Comparison of ENCODE assay signal across 20 cellular contexts in genomic region chr5:15821506-15821905, GRCh38.
DNase-seq lines count a peak whose midpoint lies in the region; ATAC-seq and TF ChIP-seq lines count a peak whose summit lies in the region.
"Had no signal": no experiment of that assay in that cellular context is flagged by ENCODE, and none has a peak within 500 bp of the region (broad histone marks: within the 10 kb centered on the region; RNA-seq: fewer than 3 reads in every experiment).

No MANE protein-coding gene starts in this region.

- ATAC-seq in SK-N-SH treated with all-trans-retinoic acid at 6 μM for 48 hours, result peak; percentile 74
- ATAC-seq: activated T-cell treated with anti-CD3 and anti-CD28 coated beads, Interleukin-2, amount 50 U/mL, for 4 hours; Right ventricle myocardium inferior; stimulated activated naive CD8-positive, alpha-beta T cell treated with anti-CD3 and anti-CD28 coated beads, Interleukin-15, Interleukin-2, amounts not matched to agents 100 U/mL and 50 U/mL, for 24 hours had no signal

- TF ChIP-seq POLR2A in sigmoid colon (IDR thresholded peaks at IDR 0.05), result no peak

- no peaks in the 10 kb centered on the region for H3K9me2 ChIP-seq in SK-N-SH

- H3K36me3 ChIP-seq in SK-N-SH (replicated peaks in 1 of 2; ENCODE audit: control insufficient read depth in 1 of 2, insufficient read depth in 2 of 2, low read length in 1 of 2) (no peaks in the 10 kb centered on the region), smooth muscle cell (ENCODE audit: low read depth) (no peaks in the 10 kb centered on the region), BE2C (no peaks in the 10 kb centered on the region), sigmoid colon (no peaks in the 10 kb centered on the region)
- H3K36me3 ChIP-seq: esophagus muscularis mucosa, left ventricle myocardium inferior had no signal

- H3K27ac ChIP-seq in SK-N-SH (ENCODE audit: low read depth in 2 of 2, low read length in 1 of 2) (peak overlapping the region in 1 of 2 experiments; percentile 4; a peak in 1 of 4 replicates), smooth muscle cell (ENCODE audit: low read depth) (no peak overlapping the region), sigmoid colon (no peak overlapping the region)
- H3K27ac ChIP-seq: esophagus muscularis mucosa, left ventricle myocardium inferior, VCaP had no signal

- H2AFZ ChIP-seq in SK-N-SH (ENCODE audit: low read depth) (no peak overlapping the region), smooth muscle cell (ENCODE audit: low read depth) (no peak overlapping the region)

- no peak for TF ChIP-seq RAD21 in SK-N-SH (IDR thresholded peaks at IDR 0.05; ENCODE audit: low read length)

- CTCF ChIA-PET in SK-N-SH (lab: Yijun Ruan, JAX), result interaction anchor here (0.9 to 1.4 kb wide), 3 partner anchors 11 to 14 kb away, joined by 3 to 4 read pairs (median 3); no protein-coding TSS in a partner anchor

- H3K9me3 ChIP-seq in SK-N-SH, result no peaks in the 10 kb centered on the region
- no peaks in the 10 kb centered on the region for H3K9me3 ChIP-seq in smooth muscle cell (replicated peaks; ENCODE audit: low read depth)
- H3K9me3 ChIP-seq in BE2C, result no peaks in the 10 kb centered on the region
- no peaks in the 10 kb centered on the region for H3K9me3 ChIP-seq in sigmoid colon
- H3K9me3 ChIP-seq: esophagus muscularis mucosa had no signal

- H3K79me2 ChIP-seq in SK-N-SH (ENCODE audit: insufficient read depth), result no peaks in the 10 kb centered on the region
- peaks cover 12% of the 10 kb centered on the region for H3K79me2 ChIP-seq in smooth muscle cell (ENCODE audit: low read depth)

- H4K20me1 ChIP-seq in SK-N-SH (ENCODE audit: insufficient read depth), result no peaks in the 10 kb centered on the region
- H4K20me1 ChIP-seq in smooth muscle cell (ENCODE audit: low read depth), result peaks cover 86% of the 10 kb centered on the region

- H3K27me3 ChIP-seq in SK-N-SH (ENCODE audit: insufficient read depth), result no peaks in the 10 kb centered on the region
- no peaks in the 10 kb centered on the region for H3K27me3 ChIP-seq in smooth muscle cell (ENCODE audit: low read depth)
- H3K27me3 ChIP-seq in BE2C, result no peaks in the 10 kb centered on the region
- no peaks in the 10 kb centered on the region for H3K27me3 ChIP-seq in sigmoid colon
- H3K27me3 ChIP-seq: esophagus muscularis mucosa had no signal

- H3K4me2 ChIP-seq in SK-N-SH, result no peak overlapping the region
- H3K4me2 ChIP-seq in smooth muscle cell, result peak overlapping the region; percentile 68

- H3F3A ChIP-seq in SK-N-SH (replicated peaks; ENCODE audit: insufficient read depth) (no peaks in the 10 kb centered on the region), smooth muscle cell (ENCODE audit: low read depth) (peaks cover 3% of the 10 kb centered on the region)

- POLR2A ChIA-PET in SK-N-SH (lab: Yijun Ruan, JAX), result no interaction called here

- no peak for TF ChIP-seq CTCF in SK-N-SH (IDR thresholded peaks at IDR 0.05)
- TF ChIP-seq CTCF in fibroblast of mammary gland (conservative IDR thresholded peaks at IDR 0.05; ENCODE audit: control insufficient read depth, insufficient read depth, low read depth, low read length), result no peak
- no peak for TF ChIP-seq CTCF in smooth muscle cell (IDR thresholded peaks at IDR 0.05; ENCODE audit: borderline replicate concordance, insufficient read depth, poor library complexity, severe bottlenecking)
- TF ChIP-seq CTCF in BE2C (IDR thresholded peaks at IDR 0.05; ENCODE audit: low read depth, low read length), result no peak
- no peak for TF ChIP-seq CTCF in sigmoid colon (IDR thresholded peaks at IDR 0.05)

- H3K9ac ChIP-seq in SK-N-SH, result no peak overlapping the region
- no peak overlapping the region for H3K9ac ChIP-seq in smooth muscle cell (ENCODE audit: low read depth)

- TF ChIP-seq EP300 in SK-N-SH (IDR thresholded peaks at IDR 0.05; ENCODE audit: borderline replicate concordance in 1 of 2, low read depth in 1 of 2, low read length in 1 of 2) (no peak), sigmoid colon (IDR thresholded peaks at IDR 0.05) (no peak)

- H3K4me3 ChIP-seq in SK-N-SH (ENCODE audit: low read depth in 2 of 2, low read length in 1 of 2) (no peak overlapping the region), fibroblast of mammary gland (ENCODE audit: control insufficient read depth, low read depth, low read length) (no peak overlapping the region), smooth muscle cell (no peak overlapping the region), BE2C (ENCODE audit: low read depth, low read length) (no peak overlapping the region), sigmoid colon (no peak overlapping the region)
- H3K4me3 ChIP-seq: esophagus muscularis mucosa, left ventricle myocardium inferior had no signal

- DNase-seq in SK-N-SH, result no peak
- peak; percentile 3 for DNase-seq in RPMI7951 (ENCODE audit: low read depth)
- DNase-seq in fibroblast of mammary gland (ENCODE audit: low read depth), result peak; percentile 26
- DNase-seq in smooth muscle cell (lab: John Stamatoyannopoulos, UW; ENCODE audit: unreplicated experiment), result no peak
- DNase-seq in BE2C, result no peak
- no peak for DNase-seq in stimulated activated CD4-positive, alpha-beta T cell treated with anti-CD3 and anti-CD28 coated beads, Interleukin-15, amount 100 ng/mL, for 24 hours
- DNase-seq in sigmoid colon, result no peak
- DNase-seq: 8988T; activated CD4-positive, alpha-beta memory T cell treated with anti-CD3 and anti-CD28 coated beads for 36 hours; activated T-cell treated with anti-CD3 and anti-CD28 coated beads, Interleukin-2, amount 50 U/mL, for 4 hours; left ventricle myocardium inferior; NCI-H2029 treated with DMSO at 0.1 percent for 48 hours; NCI-H524; stimulated activated naive CD8-positive, alpha-beta T cell treated with anti-CD3 and anti-CD28 coated beads, Interleukin-15, Interleukin-2, amounts not matched to agents 100 U/mL and 50 U/mL, for 24 hours; T-helper 1 cell; trophoblast cell had no signal

- H3K4me1 ChIP-seq in SK-N-SH (ENCODE audit: control insufficient read depth in 1 of 2, insufficient read depth in 2 of 2, low read depth in 1 of 2, low read length in 1 of 2) (peaks cover 0 to 8% of the 10 kb centered on the region in 2 experiments; a peak in 3 of 4 replicates), smooth muscle cell (ENCODE audit: low read depth) (peaks cover 7% of the 10 kb centered on the region), BE2C (no peaks in the 10 kb centered on the region; the same call in none of the 2 replicates), sigmoid colon (peaks cover 0 to 7% (median 0%) of the 10 kb centered on the region in 4 donors)

- intact Hi-C loops in sigmoid colon (cut with DNase I), result loop anchor here (5.0 to 10.0 kb wide), 3 partner anchors 319 to 714 kb away; partner anchors contain the start of gene FBXL7

TF ChIP-seq in SK-N-SH treated with all-trans-retinoic acid at 6 μM for 48 hours, 23 proteins besides CTCF, POLR2A, EP300 and RAD21 (continues in another document):
- TF ChIP-seq TSHZ2 (CRISPR knock-in tag; IDR thresholded peaks at IDR 0.05) (no peak), ZFP3 (CRISPR knock-in tag; IDR thresholded peaks at IDR 0.05) (no peak), CSDC2 (CRISPR knock-in tag; IDR thresholded peaks at IDR 0.05) (no peak), BACH2 (CRISPR knock-in tag; IDR thresholded peaks at IDR 0.05; ENCODE audit: borderline replicate concordance) (no peak)

TF ChIP-seq in SK-N-SH, 30 proteins besides CTCF, POLR2A, EP300 and RAD21:
- no peak for TF ChIP-seq FOXM1 (IDR thresholded peaks at IDR 0.05; ENCODE audit: low read depth)
- TF ChIP-seq JUND (IDR thresholded peaks at IDR 0.05), result no peak
- TF ChIP-seq EZH2phosphoT487 (IDR thresholded peaks at IDR 0.05; ENCODE audit: borderline replicate concordance, low read depth), result no peak
- no peak for TF ChIP-seq ELF1 (IDR thresholded peaks at IDR 0.05)
- TF ChIP-seq SMC3 (IDR thresholded peaks at IDR 0.05; ENCODE audit: low read depth, low read length), result no peak
- TF ChIP-seq FOXJ3 (CRISPR knock-in tag; IDR thresholded peaks at IDR 0.05), result no peak
- TF ChIP-seq RXRA (IDR thresholded peaks at IDR 0.05; ENCODE audit: borderline replicate concordance, low read depth), result no peak
- TF ChIP-seq TCF12 (IDR thresholded peaks at IDR 0.05), result no peak
- TF ChIP-seq NRF1 (IDR thresholded peaks at IDR 0.05; ENCODE audit: low read depth, low read length), result no peak
- no peak for TF ChIP-seq USF2 (IDR thresholded peaks at IDR 0.05; ENCODE audit: borderline replicate concordance, low read depth, low read length)
- no peak for TF ChIP-seq PBX3 (IDR thresholded peaks at IDR 0.05)
- TF ChIP-seq TAF1 (IDR thresholded peaks at IDR 0.05; ENCODE audit: borderline replicate concordance, low read depth, low read length), result no peak
- TF ChIP-seq CHD2 (IDR thresholded peaks at IDR 0.05; ENCODE audit: low read length, partially characterized antibody), result no peak
- TF ChIP-seq GATA2 (CRISPR knock-in tag; IDR thresholded peaks at IDR 0.05), result no peak
- TF ChIP-seq TEAD4 (IDR thresholded peaks at IDR 0.05; ENCODE audit: borderline replicate concordance, insufficient read depth), result no peak
- TF ChIP-seq RFX5 (IDR thresholded peaks at IDR 0.05; ENCODE audit: low read length), result no peak

Comparison
In these comparisons a context has a peak if more than half of its experiments do, and no peak if none do; other contexts are left out.
1. DNase-seq: peak in RPMI7951 (single experiment) and fibroblast of mammary gland (single experiment); none in SK-N-SH (single experiment), smooth muscle cell (single experiment), BE2C (single experiment), stimulated activated CD4-positive, alpha-beta T cell treated with anti-CD3 and anti-CD28 coated beads, Interleukin-15, amount 100 ng/mL, for 24 hours (single experiment) and sigmoid colon (single experiment).